Comparison of ENCODE assay signal across 17 cellular contexts in genomic region chr20:46093531-46093930, GRCh38. TPM values are rescaled to one million over a fixed set of nuclear protein-coding genes. Genes with fewer than 3 reads are reported as not detected.
A peak's percentile ranks its signal among the peaks of the same experiment; 100 is the strongest.
DNase-seq lines count a peak whose midpoint lies in the region; ATAC-seq and TF ChIP-seq lines count a peak whose summit lies in the region.
"Had no signal": no experiment of that assay in that cellular context is flagged by ENCODE, and none has a peak within 500 bp of the region (broad histone marks: within the 10 kb centered on the region; RNA-seq: fewer than 3 reads in every experiment).

No MANE protein-coding gene starts in this region.

- H3K27me3 Mint-ChIP-seq in Caco-2 (ENCODE audit: insufficient read depth, unreplicated experiment) (peaks cover 12% of the 10 kb centered on the region), endodermal cell (ENCODE audit: insufficient read depth) (peaks cover 24% of the 10 kb centered on the region)
- H3K27me3 Mint-ChIP-seq: IgD-negative memory B cell had no signal

- H3K27me3 ChIP-seq in Caco-2 (replicated peaks; ENCODE audit: control insufficient read depth, insufficient read depth, low read length) (no peaks in the 10 kb centered on the region), PC-3 (ENCODE audit: low read length) (peaks cover 2% of the 10 kb centered on the region), endodermal cell (ENCODE audit: control insufficient read depth, insufficient read depth, low read length, poor library complexity, severe bottlenecking) (no peaks in the 10 kb centered on the region)
- H3K27me3 ChIP-seq: BLaER1 treated with 17β-estradiol and CSF1 and Interleukin-3, amounts not matched to agents 10 nM and 100 nM had no signal

- intact Hi-C loops in Caco-2 (cut with micrococcal nuclease; ENCODE audit: unreplicated experiment), result no loop called here
- intact Hi-C loops in PC-3 (cut with micrococcal nuclease), result no loop called here

- no peaks in the 10 kb centered on the region for H3F3A ChIP-seq in PC-3 (ENCODE audit: low read length, unreplicated experiment)

- in situ Hi-C loops in GM13976 (cut with MboI; ENCODE audit: low sequenced_read_pairs, unreplicated experiment), result no loop called here

- no peak overlapping the region for H3K4me2 ChIP-seq in PC-3 (ENCODE audit: low read length)
- H3K4me2 ChIP-seq: A549; BLaER1 treated with 17β-estradiol and CSF1 and Interleukin-3, amounts not matched to agents 10 nM and 100 nM had no signal

- peaks cover 10% of the 10 kb centered on the region for H3K79me2 ChIP-seq in PC-3 (ENCODE audit: low read length)

- 69 to 100% methylated on average over 2 of the region's 2 CpGs for WGBS in endodermal cell (ENCODE audit: insufficient coverage in 1 of 2, insufficient read length in 1 of 2), 2 experiments

- POLR2A ChIA-PET in Caco-2 (lab: Charles Lee), result interaction anchor here (0.5 kb wide), 1 partner anchor 128 kb away, joined by 3 read pairs; no protein-coding TSS in a partner anchor
- POLR2A ChIA-PET in PC-3 (lab: Charles Lee; ENCODE audit: unreplicated experiment), result no interaction called here

- no peaks in the 10 kb centered on the region for H3K36me3 ChIP-seq in Caco-2 (ENCODE audit: control insufficient read depth, insufficient read depth, low read length)
- H3K36me3 ChIP-seq in PC-3 (ENCODE audit: low read depth, low read length), result no peaks in the 10 kb centered on the region
- H3K36me3 ChIP-seq in endodermal cell (ENCODE audit: control insufficient read depth, insufficient read depth, low read length), result no peaks in the 10 kb centered on the region
- H3K36me3 ChIP-seq: BLaER1 treated with 17β-estradiol and CSF1 and Interleukin-3, amounts not matched to agents 10 nM and 100 nM had no signal

- ATAC-seq in PC-3, result no peak
- ATAC-seq in HG03097 (IDR thresholded peaks at IDR 0.05; ENCODE audit: low FRiP score, unreplicated experiment), result no peak
- no peak for ATAC-seq in GM21786 (IDR thresholded peaks at IDR 0.05; ENCODE audit: unreplicated experiment)
- ATAC-seq: A549 had no signal

- H3K36me3 Mint-ChIP-seq in Caco-2 (ENCODE audit: insufficient read depth, unreplicated experiment) (peaks cover 18% of the 10 kb centered on the region), endodermal cell (ENCODE audit: low read depth) (no peaks in the 10 kb centered on the region)

- H3K9me3 Mint-ChIP-seq in Caco-2 (ENCODE audit: unreplicated experiment) (no peaks in the 10 kb centered on the region), endodermal cell (no peaks in the 10 kb centered on the region)
- H3K9me3 Mint-ChIP-seq: IgD-negative memory B cell had no signal

- no peak overlapping the region for H2AFZ ChIP-seq in PC-3 (ENCODE audit: low read length)

- BruUV-seq in Caco-2 (replicated peaks; lab: Mats Ljungman, UMichigan) (no TSS peak), PC-3 (replicated peaks; lab: Mats Ljungman, UMichigan) (no TSS peak)

- no peak overlapping the region for H3K27ac Mint-ChIP-seq in Caco-2 (ENCODE audit: unreplicated experiment)
- H3K27ac Mint-ChIP-seq in endodermal cell, result no peak overlapping the region

- H3K9me2 ChIP-seq in PC-3 (replicated peaks; ENCODE audit: low read length), result no peaks in the 10 kb centered on the region

- CTCF ChIA-PET in Caco-2 (lab: Charles Lee), result no interaction called here
- CTCF ChIA-PET in PC-3 (lab: Charles Lee), result no interaction called here

- peaks cover 7% of the 10 kb centered on the region for H4K20me1 ChIP-seq in PC-3 (ENCODE audit: low read length)

- no peak for DNase-seq in Caco-2
- DNase-seq in HCEC 1CT, result peak; percentile 30
- peak; percentile 41 for DNase-seq in PC-3
- no peak for DNase-seq in endodermal cell
- DNase-seq in GM13976 (ENCODE audit: low spot score), result no peak
- DNase-seq in NCI-H524 treated with DMSO at 0.1 percent for 48 hours (lab: John Stamatoyannopoulos, UW), result no peak
- DNase-seq: H9, Kasumi-1, NCI-H1048, NCI-H1436 treated with DMSO at 0.1 percent for 48 hours, NCI-H2029 treated with DMSO at 0.1 percent for 48 hours, SIG-M5 had no signal

- no peaks in the 10 kb centered on the region; the same call in 1 of the 2 replicates for H3K9me3 ChIP-seq in Caco-2
- H3K9me3 ChIP-seq in PC-3 (ENCODE audit: low read length), result no peaks in the 10 kb centered on the region
- H3K9me3 ChIP-seq in endodermal cell (ENCODE audit: control insufficient read depth, low read length), result no peaks in the 10 kb centered on the region
- H3K9me3 ChIP-seq: A549 had no signal

- H3K4me3 Mint-ChIP-seq in Caco-2 (ENCODE audit: unreplicated experiment), result no peak overlapping the region
- H3K4me3 Mint-ChIP-seq in endodermal cell, result no peak overlapping the region
- H3K4me3 Mint-ChIP-seq: H9 had no signal

- H3K27ac ChIP-seq in PC-3 (ENCODE audit: low read length) (no peak overlapping the region), endodermal cell (ENCODE audit: low read depth, low read length) (no peak overlapping the region)
- H3K27ac ChIP-seq: A549; BLaER1 treated with 17β-estradiol and CSF1 and Interleukin-3, amounts not matched to agents 10 nM and 100 nM had no signal

- peaks cover 1% of the 10 kb centered on the region for H3K4me1 ChIP-seq in Caco-2
- H3K4me1 ChIP-seq in PC-3 (ENCODE audit: insufficient read depth, low read length), result 0 out of 2 replicates have a peak, but pooled peaks cover 4% of the 10 kb centered on the region
- no peaks in the 10 kb centered on the region for H3K4me1 ChIP-seq in endodermal cell (ENCODE audit: control insufficient read depth, insufficient read depth, low read length)
- H3K4me1 ChIP-seq: A549 had no signal

- no peak overlapping the region for H3K4me3 ChIP-seq in Caco-2 (ENCODE audit: low read depth, low read length)
- H3K4me3 ChIP-seq in PC-3 (ENCODE audit: low read length), result no peak overlapping the region
- no peak overlapping the region for H3K4me3 ChIP-seq in endodermal cell (ENCODE audit: low read length)
- H3K4me3 ChIP-seq: A549; BLaER1 treated with 17β-estradiol and CSF1 and Interleukin-3, amounts not matched to agents 10 nM and 100 nM had no signal

- H3K9ac ChIP-seq in PC-3 (ENCODE audit: low read length) (no peak overlapping the region), endodermal cell (ENCODE audit: extremely low read depth, low read length, poor library complexity, severe bottlenecking) (no peak overlapping the region)
- H3K9ac ChIP-seq: BLaER1 treated with 17β-estradiol and CSF1 and Interleukin-3, amounts not matched to agents 10 nM and 100 nM had no signal

- peak; percentile 2 to 7 for TF ChIP-seq CTCF in Caco-2 (IDR thresholded peaks at IDR 0.05; ENCODE audit: insufficient read depth in 1 of 2, low read depth in 1 of 2, low read length in 1 of 2, severe bottlenecking in 1 of 2, unreplicated experiment in 1 of 2)
- peak; percentile 53 for TF ChIP-seq CTCF in PC-3 (conservative IDR thresholded peaks at IDR 0.05; ENCODE audit: low read depth, low read length)
- TF ChIP-seq CTCF in endodermal cell (conservative IDR thresholded peaks at IDR 0.05), result peak; percentile 39
- TF ChIP-seq CTCF in GM13976 (IDR thresholded peaks at IDR 0.05; ENCODE audit: borderline replicate concordance, control extremely low read depth, extremely low read depth, insufficient read depth, missing control alignments), result no peak

- H3K4me1 Mint-ChIP-seq in Caco-2 (ENCODE audit: low read depth, unreplicated experiment), result peaks cover 7% of the 10 kb centered on the region
- H3K4me1 Mint-ChIP-seq in endodermal cell, result peaks cover 5% of the 10 kb centered on the region

RNA-seq across cellular contexts. Expression of gene NCOA5, which starts 3.8 kb away (rescaled TPM):
- total RNA-seq in Caco-2 (2022) (52.5 and 53.3 TPM in 2 replicates), PC-3 (2014; rRNA removed) (26.9 and 32.1 TPM in 2 replicates), endodermal cell (10 to 100 TPM; 19.3 to 28.7 TPM)
- 26.8 TPM for polyA plus RNA-seq in endodermal cell (2013, experiment 1 of 2)
- 25.4 TPM for polyA plus RNA-seq in endodermal cell (2013, experiment 2 of 2)

RNA-seq across cellular contexts. Expression of gene CD40, which starts 24.6 kb away (rescaled TPM):
- total RNA-seq in Caco-2 (2022), result not detected in 2 replicates
- total RNA-seq in PC-3 (2014; rRNA removed), result 4.6 and 5.0 TPM in 2 replicates
- 10 to 100 TPM in 1 of 2 donors, 1 to 10 TPM in 1; 9.0 to 16.4 TPM for total RNA-seq in endodermal cell
- polyA plus RNA-seq in endodermal cell (2013, experiment 1 of 2), result 5.4 TPM
- 5.1 TPM for polyA plus RNA-seq in endodermal cell (2013, experiment 2 of 2)

Comparison
In these comparisons a context has a peak if more than half of its experiments do, and no peak if none do; other contexts are left out.
1. DNase-seq: peak in HCEC 1CT (single experiment) and PC-3 (single experiment); none in Caco-2 (0 of 2), endodermal cell (single experiment), GM13976 (single experiment) and NCI-H524 treated with DMSO at 0.1 percent for 48 hours (single experiment).